1 cellular context compared by ENCODE assay signal in the genomic region with DNA sequence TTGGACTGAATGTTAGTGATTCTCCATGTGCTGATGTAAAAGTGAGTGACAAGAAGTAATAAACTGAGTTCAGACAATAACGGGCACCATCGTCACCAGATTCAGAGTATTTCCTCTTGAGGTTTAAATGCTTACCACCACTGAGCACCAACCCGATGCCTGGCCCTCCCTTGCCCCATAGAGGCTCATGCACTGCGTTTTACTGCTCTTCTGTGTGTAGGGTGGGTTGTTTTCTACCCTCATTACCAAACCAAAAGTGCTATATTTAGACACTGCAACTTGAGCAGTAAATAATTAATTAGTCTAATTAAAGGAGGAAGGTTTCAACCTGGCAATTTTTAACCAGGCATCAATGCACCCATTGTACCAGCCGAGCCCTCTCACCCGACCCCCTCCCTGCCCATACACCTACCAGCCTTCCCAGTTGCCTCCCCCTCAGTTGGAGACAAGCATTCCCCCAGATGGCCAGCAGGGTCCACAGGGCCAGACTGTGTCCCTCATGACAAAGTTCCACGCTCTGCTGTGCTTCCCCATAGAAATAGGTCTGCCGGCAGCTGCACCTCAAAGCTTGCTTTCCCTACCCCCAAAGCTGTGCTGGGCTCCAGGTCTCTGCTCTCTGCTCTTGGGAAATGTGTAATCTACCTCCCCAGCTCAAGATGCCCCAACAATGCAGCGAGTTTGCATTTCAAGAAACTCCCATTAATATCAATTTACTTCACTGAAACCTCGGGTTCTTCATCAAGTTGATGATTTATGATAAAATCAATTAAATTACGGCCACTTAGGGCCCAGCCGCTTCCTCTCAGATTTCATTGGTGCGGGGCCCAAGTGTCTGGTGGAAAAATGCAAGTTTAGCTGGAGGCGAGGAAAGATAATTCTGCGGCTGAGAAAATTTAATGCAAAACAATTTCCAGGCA.
TF ChIP-seq lines count a peak whose summit lies in the region.

No MANE protein-coding gene starts in this region.

TF ChIP-seq in SK-N-SH, 30 proteins besides CTCF, POLR2A, EP300 and RAD21:
- TF ChIP-seq NFIC (IDR thresholded peaks at IDR 0.05; ENCODE audit: borderline replicate concordance) = no peak
- TF ChIP-seq RCOR1 (IDR thresholded peaks at IDR 0.05; ENCODE audit: low read length) = no peak
- TF ChIP-seq SIN3A (IDR thresholded peaks at IDR 0.05; ENCODE audit: borderline replicate concordance, low read depth, low read length) = no peak
- no peak for TF ChIP-seq FOXM1 (IDR thresholded peaks at IDR 0.05; ENCODE audit: low read depth)
- no peak for TF ChIP-seq RXRA (IDR thresholded peaks at IDR 0.05; ENCODE audit: borderline replicate concordance, low read depth)
- TF ChIP-seq, protein P1, sequence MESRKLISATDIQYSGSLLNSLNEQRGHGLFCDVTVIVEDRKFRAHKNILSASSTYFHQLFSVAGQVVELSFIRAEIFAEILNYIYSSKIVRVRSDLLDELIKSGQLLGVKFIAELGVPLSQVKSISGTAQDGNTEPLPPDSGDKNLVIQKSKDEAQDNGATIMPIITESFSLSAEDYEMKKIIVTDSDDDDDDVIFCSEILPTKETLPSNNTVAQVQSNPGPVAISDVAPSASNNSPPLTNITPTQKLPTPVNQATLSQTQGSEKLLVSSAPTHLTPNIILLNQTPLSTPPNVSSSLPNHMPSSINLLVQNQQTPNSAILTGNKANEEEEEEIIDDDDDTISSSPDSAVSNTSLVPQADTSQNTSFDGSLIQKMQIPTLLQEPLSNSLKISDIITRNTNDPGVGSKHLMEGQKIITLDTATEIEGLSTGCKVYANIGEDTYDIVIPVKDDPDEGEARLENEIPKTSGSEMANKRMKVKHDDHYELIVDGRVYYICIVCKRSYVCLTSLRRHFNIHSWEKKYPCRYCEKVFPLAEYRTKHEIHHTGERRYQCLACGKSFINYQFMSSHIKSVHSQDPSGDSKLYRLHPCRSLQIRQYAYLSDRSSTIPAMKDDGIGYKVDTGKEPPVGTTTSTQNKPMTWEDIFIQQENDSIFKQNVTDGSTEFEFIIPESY (IDR thresholded peaks at IDR 0.05; ENCODE audit: borderline replicate concordance, low read depth) = no peak
- TF ChIP-seq, protein P2, sequence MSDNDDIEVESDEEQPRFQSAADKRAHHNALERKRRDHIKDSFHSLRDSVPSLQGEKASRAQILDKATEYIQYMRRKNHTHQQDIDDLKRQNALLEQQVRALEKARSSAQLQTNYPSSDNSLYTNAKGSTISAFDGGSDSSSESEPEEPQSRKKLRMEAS (IDR thresholded peaks at IDR 0.05; ENCODE audit: low read depth) = no peak
- TF ChIP-seq CHD2 (IDR thresholded peaks at IDR 0.05; ENCODE audit: low read length, partially characterized antibody) = no peak
- TF ChIP-seq ELF1 (IDR thresholded peaks at IDR 0.05) = no peak
- TF ChIP-seq, protein P3, sequence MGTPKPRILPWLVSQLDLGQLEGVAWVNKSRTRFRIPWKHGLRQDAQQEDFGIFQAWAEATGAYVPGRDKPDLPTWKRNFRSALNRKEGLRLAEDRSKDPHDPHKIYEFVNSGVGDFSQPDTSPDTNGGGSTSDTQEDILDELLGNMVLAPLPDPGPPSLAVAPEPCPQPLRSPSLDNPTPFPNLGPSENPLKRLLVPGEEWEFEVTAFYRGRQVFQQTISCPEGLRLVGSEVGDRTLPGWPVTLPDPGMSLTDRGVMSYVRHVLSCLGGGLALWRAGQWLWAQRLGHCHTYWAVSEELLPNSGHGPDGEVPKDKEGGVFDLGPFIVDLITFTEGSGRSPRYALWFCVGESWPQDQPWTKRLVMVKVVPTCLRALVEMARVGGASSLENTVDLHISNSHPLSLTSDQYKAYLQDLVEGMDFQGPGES (IDR thresholded peaks at IDR 0.05; ENCODE audit: low read depth, low read length) = no peak
- TF ChIP-seq NRF1 (IDR thresholded peaks at IDR 0.05; ENCODE audit: low read depth, low read length) = no peak
- TF ChIP-seq GABPA (IDR thresholded peaks at IDR 0.05; ENCODE audit: low read depth) = no peak
- TF ChIP-seq YY1 (IDR thresholded peaks at IDR 0.05; ENCODE audit: low read depth) = no peak
- TF ChIP-seq EZH2phosphoT487 (IDR thresholded peaks at IDR 0.05; ENCODE audit: borderline replicate concordance, low read depth) = no peak
